Comparison of ENCODE assay signal across 8 cellular contexts in genomic region chr16:56681939-56682702, GRCh38. TPM values are rescaled to one million over a fixed set of nuclear protein-coding genes. Genes with fewer than 3 reads are reported as not detected.
A peak's percentile ranks its signal among the peaks of the same experiment; 100 is the strongest.
DNase-seq lines count a peak whose midpoint lies in the region; TF ChIP-seq lines count a peak whose summit lies in the region.

MT1X (plus strand) TSS chr16:56682470; CDS start chr16:56682541, 71 bp downstream.

- peak within 1 kb of the TSS; percentile 95 for H3K27ac Mint-ChIP-seq in neural crest cell (ENCODE audit: unreplicated experiment)

- peak within 1 kb of the TSS; percentile 89 for H3K4me3 Mint-ChIP-seq in neural crest cell

- H3K36me3 ChIP-seq in stomach smooth muscle (ENCODE audit: control insufficient read depth in 2 of 2, insufficient read depth in 2 of 2, low read length in 2 of 2), result no peaks in the 10 kb centered on the region

- peaks cover 3% of the 10 kb centered on the region for H3K9me3 Mint-ChIP-seq in neural crest cell

- DNase-seq in EL (peak; percentile 90), GOT3 (lab: John Stamatoyannopoulos, UW) (peak; percentile 76), LHCN-M2 (ENCODE audit: low read depth) (peak; percentile 89), SHP77 (lab: John Stamatoyannopoulos, UW) (peak; percentile 81 to 88), fibroblast of the aortic adventitia (ENCODE audit: low read depth) (peak; percentile 89), neural crest cell (ENCODE audit: low read depth, low spot score) (peak; percentile 72)
- peak; percentile 80 for DNase-seq in activated effector memory CD4-positive, alpha-beta T cell treated with Interleukin-2 at 50 U/mL for 16 hours

- peaks cover 14% of the 10 kb centered on the region for H3K4me1 Mint-ChIP-seq in neural crest cell

- peaks cover 0 to 4% of the 10 kb centered on the region in 2 donors for H3K9me3 ChIP-seq in stomach smooth muscle (ENCODE audit: control insufficient read depth in 2 of 2, low read length in 2 of 2)

- H3K27ac ChIP-seq in stomach smooth muscle (ENCODE audit: low read length), result peak within 1 kb of the TSS; percentile 77

- H3K27me3 ChIP-seq in stomach smooth muscle (ENCODE audit: control insufficient read depth in 1 of 2, insufficient read depth in 2 of 2, low read length in 2 of 2), result no peaks in the 10 kb centered on the region

- peak within 1 kb of the TSS; percentile 93 to 94 for H3K9ac ChIP-seq in stomach smooth muscle (ENCODE audit: low read length in 2 of 2)

- H3K4me3 ChIP-seq in fibroblast of the aortic adventitia (ENCODE audit: low read depth, low read length) (peak within 1 kb of the TSS; percentile 79), stomach smooth muscle (ENCODE audit: low read length in 2 of 2) (peak within 1 kb of the TSS; percentile 89 to 91)

- TF ChIP-seq CTCF in fibroblast of the aortic adventitia (IDR thresholded peaks at IDR 0.05; ENCODE audit: insufficient read depth, low read length) (no peak), neural crest cell (conservative IDR thresholded peaks at IDR 0.05) (no peak)

- no peaks in the 10 kb centered on the region for H3K36me3 Mint-ChIP-seq in neural crest cell (ENCODE audit: low read depth)

- peaks cover 30% of the 10 kb centered on the region for H3K4me1 ChIP-seq in stomach smooth muscle (ENCODE audit: control insufficient read depth, insufficient read depth, low read length)

- peaks cover 14% of the 10 kb centered on the region for H3K27me3 Mint-ChIP-seq in neural crest cell (ENCODE audit: low read depth)

RNA-seq across cellular contexts. Expression of gene MT1X, which starts in this region (rescaled TPM):
- total RNA-seq in LHCN-M2 (2014; rRNA removed), result 68.7 and 172 TPM in 2 replicates
- 121 TPM for polyA plus RNA-seq in LHCN-M2 (2012)
- 39.9 and 155 TPM in 2 replicates for total RNA-seq in fibroblast of the aortic adventitia (ENCODE audit: low replicate concordance)
- total RNA-seq in neural crest cell, result 13.2 and 18.8 TPM in 2 replicates

Comparison
In these comparisons a context has a peak if more than half of its experiments do, and no peak if none do; other contexts are left out.
1. Peak in every context shown above with its lines: DNase-seq, H3K4me3 ChIP-seq and H3K27ac ChIP-seq.